8 cellular contexts compared by ENCODE assay signal in the genomic region with DNA sequence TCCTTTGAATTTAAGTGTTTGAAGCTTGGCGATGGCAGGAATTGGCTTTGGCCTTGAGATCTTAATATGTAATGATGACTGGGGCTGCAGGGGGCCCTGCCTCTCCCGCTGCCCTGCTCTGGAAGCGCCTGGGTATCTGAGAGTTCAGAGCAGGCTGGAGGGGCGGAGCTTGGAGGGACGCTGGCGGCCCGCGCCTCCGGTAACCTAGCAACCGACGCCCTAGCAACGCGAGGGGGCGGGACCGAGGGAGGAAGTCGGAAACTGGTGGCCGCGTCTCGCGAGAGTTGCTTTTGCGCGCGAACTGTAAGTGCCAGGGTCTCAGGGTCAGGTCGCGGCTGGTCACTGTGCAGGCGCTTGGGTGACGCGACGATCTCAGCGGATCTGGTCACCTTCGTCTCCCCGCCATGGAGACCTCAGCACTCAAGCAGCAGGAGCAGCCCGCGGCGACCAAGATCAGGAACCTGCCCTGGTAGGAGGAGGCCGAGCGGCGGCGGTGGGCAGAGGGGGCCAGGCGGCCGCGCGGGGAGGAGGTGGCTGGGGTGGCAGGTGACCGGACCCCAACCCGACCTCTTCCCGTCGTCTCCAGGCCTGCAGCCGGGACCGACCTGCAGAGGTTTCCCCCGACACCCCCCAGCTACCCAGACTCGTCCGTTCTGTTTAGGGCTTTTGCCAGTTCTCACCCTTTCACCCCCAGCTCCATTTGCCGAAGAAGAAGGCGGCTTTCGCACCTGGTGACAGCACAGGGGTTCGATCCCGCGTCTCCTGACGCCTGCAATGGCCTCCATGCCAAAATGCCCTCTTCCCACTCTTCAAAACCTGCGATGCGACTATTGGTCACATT. TPM values are rescaled to one million over a fixed set of nuclear protein-coding genes. Genes with fewer than 3 reads are reported as not detected.
DNase-seq lines count a peak whose midpoint lies in the region; FAIRE-seq and TF ChIP-seq lines count a peak whose summit lies in the region.

A gene with protein sequence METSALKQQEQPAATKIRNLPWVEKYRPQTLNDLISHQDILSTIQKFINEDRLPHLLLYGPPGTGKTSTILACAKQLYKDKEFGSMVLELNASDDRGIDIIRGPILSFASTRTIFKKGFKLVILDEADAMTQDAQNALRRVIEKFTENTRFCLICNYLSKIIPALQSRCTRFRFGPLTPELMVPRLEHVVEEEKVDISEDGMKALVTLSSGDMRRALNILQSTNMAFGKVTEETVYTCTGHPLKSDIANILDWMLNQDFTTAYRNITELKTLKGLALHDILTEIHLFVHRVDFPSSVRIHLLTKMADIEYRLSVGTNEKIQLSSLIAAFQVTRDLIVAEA (plus strand): TSS at position 280 of the 841 bp plus-strand sequence. CDS start 125 bp downstream, at position 405.

- peak within 1 kb of the TSS; percentile 35 for H3K27ac ChIP-seq in neutrophil
- peak within 1 kb of the TSS; percentile 44 for H3K27ac ChIP-seq in substantia nigra (ENCODE audit: low read depth, low read length, poor library complexity, severe bottlenecking)

- H3K4me1 ChIP-seq in neutrophil (ENCODE audit: control insufficient read depth in 1 of 2, insufficient read depth in 1 of 2, low read depth in 1 of 2, low read length in 1 of 2) = peaks cover 11 to 14% of the 10 kb centered on the region in 2 experiments

- in situ Hi-C loops in SK-MEL-5 (cut with HindIII; ENCODE audit: low pct_unique_long_range_greater_than_20kb, low sequenced_read_pairs) = no loop called here

- DNase-seq in GM04503 (ENCODE audit: low read depth) (peak; percentile 53), HFF-Myc (ENCODE audit: extremely low read depth, low read depth) (peak; percentile 91), NAMALWA (ENCODE audit: low spot score) (peak; percentile 98), SK-MEL-5 (ENCODE audit: low read depth, low spot score) (peak; percentile 98), frontal cortex (ENCODE audit: low spot score in 2 of 2) (peak; percentile 89 to 98), substantia nigra (lab: John Stamatoyannopoulos, UW) (peak; percentile 35 to 97 (median 91))
- DNase-seq in activated naive CD4-positive, alpha-beta T cell (lab: John Stamatoyannopoulos, UW) = peak; percentile 83 to 96 (median 92)

- H3K9me3 ChIP-seq in neutrophil = no peaks in the 10 kb centered on the region

- FAIRE-seq in frontal cortex (lab: Jason Lieb, UNC) = no peak

- TF ChIP-seq CTCF in HFF-Myc (IDR thresholded peaks at IDR 0.05; ENCODE audit: low read depth, low read length, missing control alignments) (no peak), neutrophil (IDR thresholded peaks at IDR 0.05) (peak; percentile 18)

- H3K36me3 ChIP-seq in neutrophil = peaks cover 20% of the 10 kb centered on the region

- peaks cover 11% of the 10 kb centered on the region for H3K27me3 ChIP-seq in neutrophil

- H3K4me3 ChIP-seq in HFF-Myc (replicated peaks; ENCODE audit: low read depth, low read length) (peak within 1 kb of the TSS; percentile 84), neutrophil (ENCODE audit: low read depth in 1 of 2, low read length in 1 of 2) (peak within 1 kb of the TSS; percentile 82 to 95)

RNA-seq across cellular contexts. Expression of the gene that starts here (rescaled TPM):
- 37.6 and 43.3 TPM in 2 replicates for total RNA-seq in SK-MEL-5 (2014; rRNA removed; shearing (Covaris generic))
- 41.9 and 51.6 TPM in 2 replicates for polyA plus RNA-seq in SK-MEL-5 (2015; cell fraction: cytosol; rRNA removed)
- 74.3 and 86.3 TPM in 2 replicates for polyA plus RNA-seq in SK-MEL-5 (2015; cell fraction: nucleus; rRNA removed)
- total RNA-seq in frontal cortex = 20.8 TPM

Comparison
In these comparisons a context has a peak if more than half of its experiments do, and no peak if none do; other contexts are left out.
1. Peak in every context shown above with its lines: DNase-seq, H3K4me3 ChIP-seq and H3K27ac ChIP-seq.